In the genomic region with DNA sequence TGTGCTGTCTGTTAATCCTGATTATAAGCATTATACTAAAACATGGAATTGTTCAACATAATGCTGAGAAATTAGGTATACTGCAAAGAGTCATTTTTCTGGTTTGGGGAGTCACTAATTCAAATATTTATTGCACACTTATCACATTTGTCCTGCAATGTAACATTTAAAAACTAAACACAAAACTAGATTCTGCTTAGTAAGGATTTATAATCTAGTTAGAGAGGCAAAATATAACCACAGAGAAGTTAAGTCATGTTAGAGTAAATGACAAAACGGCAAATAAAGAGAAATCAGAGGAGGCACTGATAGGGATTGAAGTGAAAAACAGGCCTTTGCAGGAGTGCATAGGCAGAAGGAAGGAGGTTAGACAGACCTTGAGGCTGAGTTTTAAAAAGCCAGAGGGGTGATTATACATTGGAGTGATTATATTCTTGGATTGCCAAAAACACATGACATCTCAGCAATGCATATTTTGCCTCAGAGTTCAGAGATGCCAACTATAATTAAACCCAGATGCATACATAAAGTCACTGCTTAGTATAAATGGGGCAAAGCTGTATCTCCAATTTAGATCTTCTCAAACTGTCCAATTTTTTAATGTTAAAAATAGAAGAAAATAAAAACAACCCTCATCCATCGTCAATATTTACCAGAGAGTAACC, we compare ENCODE assay signal across 29 cellular contexts. TPM values are rescaled to one million over a fixed set of nuclear protein-coding genes. Genes with fewer than 3 reads are reported as not detected.
DNase-seq lines count a peak whose midpoint lies in the region; TF ChIP-seq lines count a peak whose summit lies in the region.
"Had no signal": no experiment of that assay in that cellular context is flagged by ENCODE, and none has a peak within 500 bp of the region (broad histone marks: within the 10 kb centered on the region; RNA-seq: fewer than 3 reads in every experiment).

No MANE protein-coding gene starts in this region.

- H3K9me3 Mint-ChIP-seq in Calu3 (ENCODE audit: low read depth, unreplicated experiment), result no peaks in the 10 kb centered on the region
- no peaks in the 10 kb centered on the region for H3K9me3 Mint-ChIP-seq in endodermal cell
- H3K9me3 Mint-ChIP-seq: activated naive CD8-positive, alpha-beta T cell treated with anti-CD3 and anti-CD28 coated beads, Interleukin-2, amount 50 U/mL, for 24 hours; central memory CD8-positive, alpha-beta T cell; dendritic cell treated with granulocyte-macrophage colony-stimulating factor and Interleukin-4, amounts not matched to agents 40 ng/mL and 50 ng/mL, for 4 days; nephron had no signal

- CTCF ChIA-PET in Calu3 (lab: Charles Lee), result interaction anchor here (0.7 kb wide), 1 partner anchor 155 kb away, joined by 3 read pairs; no protein-coding TSS in a partner anchor
- CTCF ChIA-PET in GM10248 (lab: Yijun Ruan, JAX), result no interaction called here

- no peaks in the 10 kb centered on the region for H4K20me1 ChIP-seq in osteoblast (ENCODE audit: insufficient read depth, low read length)

- H3K9ac ChIP-seq in endodermal cell (ENCODE audit: extremely low read depth, low read length, poor library complexity, severe bottlenecking), result no peak overlapping the region

- peak overlapping the region; percentile 36 for H2AFZ ChIP-seq in osteoblast (ENCODE audit: low read length)

- no peaks in the 10 kb centered on the region for H3K27me3 ChIP-seq in endodermal cell (ENCODE audit: control insufficient read depth, insufficient read depth, low read length, poor library complexity, severe bottlenecking)
- no peaks in the 10 kb centered on the region for H3K27me3 ChIP-seq in osteoblast (ENCODE audit: insufficient read depth, low read length)
- H3K27me3 ChIP-seq: esophagus muscularis mucosa, suprapubic skin, upper lobe of right lung had no signal

- H3K4me1 Mint-ChIP-seq in Calu3 (ENCODE audit: low read depth, unreplicated experiment) (peaks cover 54% of the 10 kb centered on the region), endodermal cell (peaks cover 9% of the 10 kb centered on the region)
- H3K4me1 Mint-ChIP-seq: activated naive CD8-positive, alpha-beta T cell treated with anti-CD3 and anti-CD28 coated beads, Interleukin-2, amount 50 U/mL, for 24 hours; central memory CD8-positive, alpha-beta T cell; immature natural killer cell had no signal

- no peaks in the 10 kb centered on the region for H3K79me2 ChIP-seq in osteoblast (ENCODE audit: insufficient read depth, low read length)

- H3K4me1 ChIP-seq in endodermal cell (ENCODE audit: control insufficient read depth, insufficient read depth, low read length) (peaks cover 6% of the 10 kb centered on the region), osteoblast (ENCODE audit: insufficient read depth, low read length) (peaks cover 21% of the 10 kb centered on the region)
- H3K4me1 ChIP-seq: esophagus muscularis mucosa, suprapubic skin, upper lobe of right lung had no signal

- H3K36me3 Mint-ChIP-seq in Calu3 (ENCODE audit: insufficient read depth, unreplicated experiment) (no peaks in the 10 kb centered on the region), endodermal cell (ENCODE audit: low read depth) (no peaks in the 10 kb centered on the region)
- H3K36me3 Mint-ChIP-seq: immature natural killer cell had no signal

- H3K27me3 Mint-ChIP-seq in Calu3 (ENCODE audit: unreplicated experiment), result no peaks in the 10 kb centered on the region
- no peaks in the 10 kb centered on the region for H3K27me3 Mint-ChIP-seq in endodermal cell (ENCODE audit: insufficient read depth)
- H3K27me3 Mint-ChIP-seq: central memory CD8-positive, alpha-beta T cell; dendritic cell treated with granulocyte-macrophage colony-stimulating factor and Interleukin-4, amounts not matched to agents 40 ng/mL and 50 ng/mL, for 4 days had no signal

- DNase-seq in Calu3 (no peak), RPMI7951 (ENCODE audit: low read depth) (peak; percentile 32), endodermal cell (no peak), osteoblast (ENCODE audit: insufficient read length, low spot score, missing footprints) (no peak), ureter (ENCODE audit: low spot score) (no peak), GM10248 (ENCODE audit: extremely low spot score) (no peak)
- DNase-seq in stimulated activated CD4-positive, alpha-beta T cell treated with anti-CD3 and anti-CD28 coated beads, Interleukin-2, amount 100 ng/mL, for 48 hours, result no peak
- DNase-seq: ACHN; activated CD4-positive, alpha-beta T cell treated with anti-CD3 and anti-CD28 coated beads, Interleukin-2, amount 50 U/mL, for 48 hours; activated naive CD8-positive, alpha-beta T cell treated with anti-CD3 and anti-CD28 coated beads, Interleukin-2, amount 50 U/mL, for 24 hours; activated T-cell treated with anti-CD3 and anti-CD28 coated beads, Interleukin-2, amount 50 U/mL, for 48 hours; DMS153; hypothalamus; immature natural killer cell; left cardiac atrium; MV-4-11; NCI-H1694; retina; stimulated activated naive CD4-positive, alpha-beta T cell; T-helper 17 cell; upper lobe of right lung had no signal

- TF ChIP-seq CTCF in Calu3 (IDR thresholded peaks at IDR 0.05; ENCODE audit: unreplicated experiment) (no peak), endodermal cell (conservative IDR thresholded peaks at IDR 0.05) (no peak), osteoblast (IDR thresholded peaks at IDR 0.05; ENCODE audit: extremely low read depth, low read depth, low read length) (no peak), GM10248 (IDR thresholded peaks at IDR 0.05; ENCODE audit: control extremely low read depth, extremely low read depth, low read depth, missing control alignments) (no peak)

- H3K4me2 ChIP-seq in osteoblast (ENCODE audit: insufficient read depth, low read length), result no peak overlapping the region

- H3K4me3 Mint-ChIP-seq in Calu3 (ENCODE audit: low read depth, unreplicated experiment) (peak overlapping the region; percentile 30), endodermal cell (no peak overlapping the region)
- H3K4me3 Mint-ChIP-seq: activated naive CD8-positive, alpha-beta T cell treated with anti-CD3 and anti-CD28 coated beads, Interleukin-2, amount 50 U/mL, for 24 hours; central memory CD8-positive, alpha-beta T cell; dendritic cell treated with granulocyte-macrophage colony-stimulating factor and Interleukin-4, amounts not matched to agents 40 ng/mL and 50 ng/mL, for 4 days; immature natural killer cell; nephron; T-helper 17 cell had no signal

- WGBS in endodermal cell (ENCODE audit: insufficient coverage in 1 of 2, insufficient read length in 1 of 2), 2 experiments, result 79 to 100% methylated on average over 1 of the region's 2 CpGs

- intact Hi-C loops in Calu3 (cut with micrococcal nuclease; ENCODE audit: unreplicated experiment), result loop anchor here (5.0 kb wide), 2 partner anchors 159 to 174 kb away; a partner anchor contains a TSS

- H3K9me3 ChIP-seq in endodermal cell (ENCODE audit: control insufficient read depth, low read length) (no peaks in the 10 kb centered on the region), osteoblast (ENCODE audit: low read depth, low read length) (no peaks in the 10 kb centered on the region)
- H3K9me3 ChIP-seq: esophagus muscularis mucosa, suprapubic skin, upper lobe of right lung had no signal

- H3K36me3 ChIP-seq in endodermal cell (ENCODE audit: control insufficient read depth, insufficient read depth, low read length) (no peaks in the 10 kb centered on the region), osteoblast (ENCODE audit: insufficient read depth, low read length) (no peaks in the 10 kb centered on the region)
- H3K36me3 ChIP-seq: esophagus muscularis mucosa, suprapubic skin, upper lobe of right lung had no signal

- BruUV-seq in Calu3 (replicated peaks; lab: Mats Ljungman, UMichigan), result no TSS peak

- peak overlapping the region; percentile 56 for H3K27ac Mint-ChIP-seq in Calu3 (ENCODE audit: unreplicated experiment)
- H3K27ac Mint-ChIP-seq in endodermal cell, result peak overlapping the region; percentile 44
- H3K27ac Mint-ChIP-seq: activated naive CD8-positive, alpha-beta T cell treated with anti-CD3 and anti-CD28 coated beads, Interleukin-2, amount 50 U/mL, for 24 hours; dendritic cell treated with granulocyte-macrophage colony-stimulating factor and Interleukin-4, amounts not matched to agents 40 ng/mL and 50 ng/mL, for 4 days; nephron had no signal

- H3K27ac ChIP-seq in endodermal cell (ENCODE audit: low read depth, low read length), result no peak overlapping the region
- no peak overlapping the region for H3K27ac ChIP-seq in osteoblast (ENCODE audit: low read depth, low read length)
- H3K27ac ChIP-seq: esophagus muscularis mucosa, RWPE1, skin epidermis, suprapubic skin, upper lobe of right lung had no signal

- H3K4me3 ChIP-seq in endodermal cell (ENCODE audit: low read length), result no peak overlapping the region
- no peak overlapping the region for H3K4me3 ChIP-seq in osteoblast (ENCODE audit: insufficient read depth, low read length)
- H3K4me3 ChIP-seq: esophagus muscularis mucosa, lung, skin epidermis, suprapubic skin, upper lobe of right lung had no signal

- POLR2A ChIA-PET in GM10248 (lab: Yijun Ruan, JAX), result no interaction called here

RNA-seq across cellular contexts. Expression of a gene that starts 49.7 kb away (rescaled TPM):
- total RNA-seq in Calu3 (2022) (17.6 and 21.6 TPM in 2 replicates), endodermal cell (10 to 100 TPM; 26.2 to 38.1 TPM), osteoblast (3.6 and 5.9 TPM in 2 replicates), ureter (10.2 TPM)
- 12.7 and 14.5 TPM in 2 replicates for total RNA-seq in RPMI7951 (2014; rRNA removed; shearing (Covaris generic))
- 33.4 TPM for polyA plus RNA-seq in endodermal cell (2013, experiment 1 of 2)
- 34.7 TPM for polyA plus RNA-seq in endodermal cell (2013, experiment 2 of 2)
